In genomic region chr16:87824016-87824990, GRCh38 we compare ENCODE assay signal across 22 cellular contexts.
A peak's percentile ranks its signal among the peaks of the same experiment; 100 is the strongest.
DNase-seq lines count a peak whose midpoint lies in the region; ATAC-seq and TF ChIP-seq lines count a peak whose summit lies in the region.
"Had no signal": no experiment of that assay in that cellular context is flagged by ENCODE, and none has a peak within 500 bp of the region (broad histone marks: within the 10 kb centered on the region; RNA-seq: fewer than 3 reads in every experiment).

No MANE protein-coding gene starts in this region.

- peak overlapping the region; percentile 67 for H3K27ac ChIP-seq in epithelial cell of prostate
- H3K27ac ChIP-seq: heart left ventricle had no signal

- peaks cover 20% of the 10 kb centered on the region for H3K4me1 Mint-ChIP-seq in stimulated activated memory B cell treated with anti-CD40 and anti-IgM and Interleukin-4, amounts not matched to agents 10 μg/mL and 1 μg/mL and 100 μg/mL, for 72 hours

- no peak for TF ChIP-seq EP300 in Ishikawa (IDR thresholded peaks at IDR 0.05; ENCODE audit: borderline replicate concordance)

- H3K27me3 Mint-ChIP-seq in stimulated activated memory B cell treated with anti-CD40 and anti-IgM and Interleukin-4, amounts not matched to agents 10 μg/mL and 1 μg/mL and 100 μg/mL, for 72 hours = peaks cover 20% of the 10 kb centered on the region

- no peaks in the 10 kb centered on the region for H3K9me3 Mint-ChIP-seq in stimulated activated memory B cell treated with anti-CD40 and anti-IgM and Interleukin-4, amounts not matched to agents 10 μg/mL and 1 μg/mL and 100 μg/mL, for 72 hours
- H3K9me3 Mint-ChIP-seq: activated naive CD4-positive, alpha-beta T cell treated with anti-CD3 and anti-CD28 coated beads, Interleukin-2, amount 50 U/mL, for 72 hours; activated T-helper 1 cell treated with anti-CD3 and anti-CD28 coated beads, Interleukin-12 subunit alpha, Interleukin-12 subunit beta, Interleukin-2, Interleukin-4 antibody, amounts not matched to agents 30 ng/mL and 10 ng/mL and 1 ng/mL, durations not matched to agents 14 hours and 24 hours and 36 hours; HFFc6; memory B cell had no signal

- DNase-seq in stimulated activated CD8-positive, alpha-beta memory T cell treated with anti-CD3 and anti-CD28 coated beads, Interleukin-12 subunit alpha, Interleukin-12 subunit beta, amount 100 ng/mL, for 4 hours (ENCODE audit: low read depth) = peak; percentile 1
- no peak for DNase-seq in stimulated activated CD8-positive, alpha-beta memory T cell treated with anti-CD3 and anti-CD28 coated beads, Interleukin-4, amount 100 ng/mL, for 48 hours
- DNase-seq in epithelial cell of prostate (ENCODE audit: low read depth, low spot score) (no peak), NCI-H1105 treated with DMSO at 0.1 percent for 48 hours (lab: John Stamatoyannopoulos, UW) (no peak)
- DNase-seq: activated CD4-positive, alpha-beta T cell treated with anti-CD3 and anti-CD28 coated beads for 1 hour; activated CD8-positive, alpha-beta memory T cell treated with anti-CD3 and anti-CD28 coated beads for 24 hours; central memory CD4-positive, alpha-beta T cell; heart left ventricle; HFFc6; left colon; NCI-H510A; occipital lobe; SJCRH30; stimulated activated naive CD4-positive, alpha-beta T cell had no signal

- no peak for TF ChIP-seq RAD21 in Ishikawa (IDR thresholded peaks at IDR 0.05; ENCODE audit: low read depth)

- ATAC-seq in stimulated activated memory B cell treated with anti-CD40 and anti-IgM and Interleukin-4, amounts not matched to agents 10 μg/mL and 1 μg/mL and 100 μg/mL, for 72 hours = peak; percentile 3
- ATAC-seq in GM18517 (IDR thresholded peaks at IDR 0.05; ENCODE audit: unreplicated experiment) (no peak), HG02798 (IDR thresholded peaks at IDR 0.05; ENCODE audit: poor library complexity, unreplicated experiment) (no peak)
- ATAC-seq: heart left ventricle, left colon had no signal

- H3K36me3 Mint-ChIP-seq in stimulated activated memory B cell treated with anti-CD40 and anti-IgM and Interleukin-4, amounts not matched to agents 10 μg/mL and 1 μg/mL and 100 μg/mL, for 72 hours = no peaks in the 10 kb centered on the region
- H3K36me3 Mint-ChIP-seq: activated naive CD4-positive, alpha-beta T cell treated with anti-CD3 and anti-CD28 coated beads, Interleukin-2, amount 50 U/mL, for 72 hours; CD14-positive monocyte; memory B cell had no signal

- H3K4me3 Mint-ChIP-seq in stimulated activated memory B cell treated with anti-CD40 and anti-IgM and Interleukin-4, amounts not matched to agents 10 μg/mL and 1 μg/mL and 100 μg/mL, for 72 hours = no peak overlapping the region
- H3K4me3 Mint-ChIP-seq: activated T-helper 1 cell treated with anti-CD3 and anti-CD28 coated beads, Interleukin-12 subunit alpha, Interleukin-12 subunit beta, Interleukin-2, Interleukin-4 antibody, amounts not matched to agents 30 ng/mL and 10 ng/mL and 1 ng/mL, durations not matched to agents 14 hours and 24 hours and 36 hours; CD14-positive monocyte; HFFc6; memory B cell had no signal

- H3K27ac Mint-ChIP-seq in stimulated activated memory B cell treated with anti-CD40 and anti-IgM and Interleukin-4, amounts not matched to agents 10 μg/mL and 1 μg/mL and 100 μg/mL, for 72 hours = no peak overlapping the region
- H3K27ac Mint-ChIP-seq: activated T-helper 1 cell treated with anti-CD3 and anti-CD28 coated beads, Interleukin-12 subunit alpha, Interleukin-12 subunit beta, Interleukin-2, Interleukin-4 antibody, amounts not matched to agents 30 ng/mL and 10 ng/mL and 1 ng/mL, durations not matched to agents 14 hours and 24 hours and 36 hours; CD14-positive monocyte; HFFc6; memory B cell had no signal

TF ChIP-seq in Ishikawa, 13 proteins besides CTCF, POLR2A, EP300 and RAD21:
- TF ChIP-seq ZBTB7A (IDR thresholded peaks at IDR 0.05; ENCODE audit: low read depth) (0 out of 2 replicates have a peak, but pooled peaks have one; percentile 22), CEBPB (IDR thresholded peaks at IDR 0.05) (no peak), EGR1 (IDR thresholded peaks at IDR 0.05) (no peak), REST (IDR thresholded peaks at IDR 0.05; ENCODE audit: low read depth) (no peak), TAF1 (IDR thresholded peaks at IDR 0.05; ENCODE audit: low read depth) (0 out of 2 replicates have a peak, but pooled peaks have one; percentile 20), CREB1 (IDR thresholded peaks at IDR 0.05; ENCODE audit: low read depth) (no peak), TEAD4 (IDR thresholded peaks at IDR 0.05) (no peak), YY1 (IDR thresholded peaks at IDR 0.05; ENCODE audit: low read depth) (no peak), FOXM1 (IDR thresholded peaks at IDR 0.05; ENCODE audit: borderline replicate concordance, low read depth) (no peak), MAX (IDR thresholded peaks at IDR 0.05) (no peak), NFIC (IDR thresholded peaks at IDR 0.05) (no peak), TCF12 (IDR thresholded peaks at IDR 0.05; ENCODE audit: low read depth) (no peak)
- TF ChIP-seq, protein P1, sequence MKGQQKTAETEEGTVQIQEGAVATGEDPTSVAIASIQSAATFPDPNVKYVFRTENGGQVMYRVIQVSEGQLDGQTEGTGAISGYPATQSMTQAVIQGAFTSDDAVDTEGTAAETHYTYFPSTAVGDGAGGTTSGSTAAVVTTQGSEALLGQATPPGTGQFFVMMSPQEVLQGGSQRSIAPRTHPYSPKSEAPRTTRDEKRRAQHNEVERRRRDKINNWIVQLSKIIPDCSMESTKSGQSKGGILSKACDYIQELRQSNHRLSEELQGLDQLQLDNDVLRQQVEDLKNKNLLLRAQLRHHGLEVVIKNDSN (IDR thresholded peaks at IDR 0.05) = no peak
